Comparison of ENCODE assay signal across 1 cellular context in genomic region chr17:55433629-55434422, GRCh38.
TF ChIP-seq lines count a peak whose summit lies in the region.

No MANE protein-coding gene starts in this region.

TF ChIP-seq in HepG2, 621 proteins besides CTCF, POLR2A, EP300 and RAD21 (continued from another document and continues in another):
- TF ChIP-seq ZNF687 (CRISPR knock-in tag; IDR thresholded peaks at IDR 0.05) (no peak; the same call in 1 of the 2 replicates), SIN3A (IDR thresholded peaks at IDR 0.05; ENCODE audit: borderline replicate concordance, low read depth, low read length) (no peak), STAT6 (CRISPR knock-in tag; IDR thresholded peaks at IDR 0.05; ENCODE audit: borderline replicate concordance) (peak; percentile 17; the same call in 1 of the 2 replicates), E2F1 (CRISPR knock-in tag; IDR thresholded peaks at IDR 0.05) (no peak), GABPA (IDR thresholded peaks at IDR 0.05; ENCODE audit: low read depth, low read length) (no peak), GABPA (CRISPR knock-in tag; IDR thresholded peaks at IDR 0.05; ENCODE audit: low read depth) (no peak), NR2F1 (CRISPR knock-in tag; IDR thresholded peaks at IDR 0.05) (peak in 1 of 2 experiments; percentile 28; a peak in 2 of 4 replicates), ZNF792 (CRISPR knock-in tag; IDR thresholded peaks at IDR 0.05) (peak; percentile 80), ZNF160 (CRISPR knock-in tag; IDR thresholded peaks at IDR 0.05) (0 out of 2 replicates have a peak, but pooled peaks have one; percentile 65), SCMH1 (CRISPR knock-in tag; IDR thresholded peaks at IDR 0.05; ENCODE audit: borderline replicate concordance) (no peak), ZNF10 (CRISPR knock-in tag; IDR thresholded peaks at IDR 0.05; ENCODE audit: borderline replicate concordance, low read depth) (no peak), RXRA (CRISPR knock-in tag; IDR thresholded peaks at IDR 0.05) (no peak; the same call in 1 of the 2 replicates), ZNF615 (CRISPR knock-in tag; IDR thresholded peaks at IDR 0.05; ENCODE audit: borderline replicate concordance) (no peak; the same call in 1 of the 2 replicates), JARID2 (CRISPR knock-in tag; IDR thresholded peaks at IDR 0.05; ENCODE audit: insufficient replicate concordance) (peak; percentile 57), YEATS4 (CRISPR knock-in tag; IDR thresholded peaks at IDR 0.05; ENCODE audit: borderline replicate concordance) (no peak), ZSCAN29 (CRISPR knock-in tag; conservative IDR thresholded peaks at IDR 0.05) (0 out of 2 replicates have a peak, but pooled peaks have one; percentile 68), ZBTB7B (CRISPR knock-in tag; IDR thresholded peaks at IDR 0.05) (peak; percentile 44; the same call in 1 of the 2 replicates), BCL6 (CRISPR knock-in tag; IDR thresholded peaks at IDR 0.05) (peak; percentile 82), KLF9 (CRISPR knock-in tag; IDR thresholded peaks at IDR 0.05; ENCODE audit: low read depth) (0 out of 2 replicates have a peak, but pooled peaks have one; percentile 32), ATF4 (CRISPR knock-in tag; IDR thresholded peaks at IDR 0.05) (peak in 1 of 2 experiments; percentile 77; a peak in 2 of 4 replicates), AHDC1 (CRISPR knock-in tag; IDR thresholded peaks at IDR 0.05; ENCODE audit: borderline replicate concordance) (peak; percentile 50; the same call in 1 of the 2 replicates), PAWR (CRISPR knock-in tag; IDR thresholded peaks at IDR 0.05; ENCODE audit: borderline replicate concordance) (0 out of 2 replicates have a peak, but pooled peaks have one; percentile 76), HNRNPUL1 (IDR thresholded peaks at IDR 0.05; ENCODE audit: low read depth, low read length) (no peak), HNF4A (CRISPR knock-in tag; IDR thresholded peaks at IDR 0.05) (peak; percentile 92), TARDBP (CRISPR knock-in tag; IDR thresholded peaks at IDR 0.05) (no peak; the same call in none of the 2 replicates)
- TF ChIP-seq, protein P1, sequence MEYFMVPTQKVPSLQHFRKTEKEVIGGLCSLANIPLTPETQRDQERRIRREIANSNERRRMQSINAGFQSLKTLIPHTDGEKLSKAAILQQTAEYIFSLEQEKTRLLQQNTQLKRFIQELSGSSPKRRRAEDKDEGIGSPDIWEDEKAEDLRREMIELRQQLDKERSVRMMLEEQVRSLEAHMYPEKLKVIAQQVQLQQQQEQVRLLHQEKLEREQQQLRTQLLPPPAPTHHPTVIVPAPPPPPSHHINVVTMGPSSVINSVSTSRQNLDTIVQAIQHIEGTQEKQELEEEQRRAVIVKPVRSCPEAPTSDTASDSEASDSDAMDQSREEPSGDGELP (IDR thresholded peaks at IDR 0.05; ENCODE audit: borderline replicate concordance, low read depth), result 0 out of 2 replicates have a peak, but pooled peaks have one; percentile 43
- TF ChIP-seq, protein P2, sequence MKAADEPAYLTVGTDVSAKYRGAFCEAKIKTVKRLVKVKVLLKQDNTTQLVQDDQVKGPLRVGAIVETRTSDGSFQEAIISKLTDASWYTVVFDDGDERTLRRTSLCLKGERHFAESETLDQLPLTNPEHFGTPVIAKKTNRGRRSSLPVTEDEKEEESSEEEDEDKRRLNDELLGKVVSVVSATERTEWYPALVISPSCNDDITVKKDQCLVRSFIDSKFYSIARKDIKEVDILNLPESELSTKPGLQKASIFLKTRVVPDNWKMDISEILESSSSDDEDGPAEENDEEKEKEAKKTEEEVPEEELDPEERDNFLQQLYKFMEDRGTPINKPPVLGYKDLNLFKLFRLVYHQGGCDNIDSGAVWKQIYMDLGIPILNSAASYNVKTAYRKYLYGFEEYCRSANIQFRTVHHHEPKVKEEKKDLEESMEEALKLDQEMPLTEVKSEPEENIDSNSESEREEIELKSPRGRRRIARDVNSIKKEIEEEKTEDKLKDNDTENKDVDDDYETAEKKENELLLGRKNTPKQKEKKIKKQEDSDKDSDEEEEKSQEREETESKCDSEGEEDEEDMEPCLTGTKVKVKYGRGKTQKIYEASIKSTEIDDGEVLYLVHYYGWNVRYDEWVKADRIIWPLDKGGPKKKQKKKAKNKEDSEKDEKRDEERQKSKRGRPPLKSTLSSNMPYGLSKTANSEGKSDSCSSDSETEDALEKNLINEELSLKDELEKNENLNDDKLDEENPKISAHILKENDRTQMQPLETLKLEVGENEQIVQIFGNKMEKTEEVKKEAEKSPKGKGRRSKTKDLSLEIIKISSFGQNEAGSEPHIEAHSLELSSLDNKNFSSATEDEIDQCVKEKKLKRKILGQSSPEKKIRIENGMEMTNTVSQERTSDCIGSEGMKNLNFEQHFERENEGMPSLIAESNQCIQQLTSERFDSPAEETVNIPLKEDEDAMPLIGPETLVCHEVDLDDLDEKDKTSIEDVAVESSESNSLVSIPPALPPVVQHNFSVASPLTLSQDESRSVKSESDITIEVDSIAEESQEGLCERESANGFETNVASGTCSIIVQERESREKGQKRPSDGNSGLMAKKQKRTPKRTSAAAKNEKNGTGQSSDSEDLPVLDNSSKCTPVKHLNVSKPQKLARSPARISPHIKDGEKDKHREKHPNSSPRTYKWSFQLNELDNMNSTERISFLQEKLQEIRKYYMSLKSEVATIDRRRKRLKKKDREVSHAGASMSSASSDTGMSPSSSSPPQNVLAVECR (CRISPR knock-in tag; IDR thresholded peaks at IDR 0.05; ENCODE audit: borderline replicate concordance), result peak; percentile 17; the same call in 1 of the 2 replicates
- TF ChIP-seq, protein P3, sequence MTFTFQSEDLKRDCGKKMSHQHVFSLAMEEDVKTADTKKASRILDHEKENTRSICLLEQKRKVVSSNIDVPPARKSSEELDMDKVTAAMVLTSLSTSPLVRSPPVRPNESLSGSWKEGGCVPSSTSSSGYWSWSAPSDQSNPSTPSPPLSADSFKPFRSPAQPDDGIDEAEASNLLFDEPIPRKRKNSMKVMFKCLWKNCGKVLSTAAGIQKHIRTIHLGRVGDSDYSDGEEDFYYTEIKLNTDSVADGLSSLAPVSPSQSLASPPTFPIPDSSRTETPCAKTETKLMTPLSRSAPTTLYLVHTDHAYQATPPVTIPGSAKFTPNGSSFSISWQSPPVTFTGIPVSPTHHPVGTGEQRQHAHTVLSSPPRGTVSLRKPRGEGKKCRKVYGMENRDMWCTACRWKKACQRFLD (CRISPR knock-in tag; IDR thresholded peaks at IDR 0.05; ENCODE audit: borderline replicate concordance), result no peak
- TF ChIP-seq, protein P4, sequence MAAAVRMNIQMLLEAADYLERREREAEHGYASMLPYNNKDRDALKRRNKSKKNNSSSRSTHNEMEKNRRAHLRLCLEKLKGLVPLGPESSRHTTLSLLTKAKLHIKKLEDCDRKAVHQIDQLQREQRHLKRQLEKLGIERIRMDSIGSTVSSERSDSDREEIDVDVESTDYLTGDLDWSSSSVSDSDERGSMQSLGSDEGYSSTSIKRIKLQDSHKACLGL (CRISPR knock-in tag; IDR thresholded peaks at IDR 0.05), result no peak
